In the genomic region with DNA sequence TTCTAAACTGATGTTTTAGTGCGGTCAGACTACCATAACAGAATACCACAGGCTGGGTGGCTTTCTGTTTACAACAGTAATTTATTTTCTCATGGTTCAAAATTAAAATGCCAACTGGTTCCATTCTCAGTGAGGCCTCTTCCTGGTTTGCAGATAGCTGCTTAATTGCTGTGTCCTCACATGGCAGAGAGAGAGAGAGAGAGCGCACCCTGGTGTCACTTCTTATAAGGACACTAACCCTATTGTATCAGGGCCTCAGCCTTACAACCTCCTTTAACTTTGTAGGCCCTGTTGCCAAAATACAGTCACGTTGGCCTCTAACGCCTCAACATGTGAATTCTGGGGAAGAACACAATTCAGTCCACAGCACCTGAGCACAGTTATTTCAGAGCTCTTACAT, we compare ENCODE assay signal across 8 cellular contexts. TPM values are rescaled to one million over a fixed set of nuclear protein-coding genes. Genes with fewer than 3 reads are reported as not detected.
DNase-seq lines count a peak whose midpoint lies in the region; FAIRE-seq and TF ChIP-seq lines count a peak whose summit lies in the region.

No MANE protein-coding gene starts in this region.

- CTCF ChIA-PET in SK-N-SH (lab: Yijun Ruan, JAX) = interaction anchor here (0.6 to 3.1 kb wide), 24 partner anchors 8 to 418 kb away, joined by 3 to 26 read pairs (median 3); no protein-coding TSS in a partner anchor

- H4K20me1 ChIP-seq in SK-N-SH (ENCODE audit: insufficient read depth) (no peaks in the 10 kb centered on the region), keratinocyte (ENCODE audit: control insufficient read depth, extremely low read depth, insufficient read depth, low read length) (no peaks in the 10 kb centered on the region)

- TF ChIP-seq RAD21 in SK-N-SH (IDR thresholded peaks at IDR 0.05; ENCODE audit: low read length) = peak; percentile 62

- WGBS in SK-N-SH (ENCODE audit: low lambda C conversion rate) = 76% methylated on average over 4 of the region's 4 CpGs

- in situ Hi-C loops in G401 (cut with HindIII; ENCODE audit: low sequenced_read_pairs) = no loop called here

- H3K9me3 ChIP-seq in SK-N-SH (no peaks in the 10 kb centered on the region), keratinocyte (ENCODE audit: control insufficient read depth, low read depth, low read length) (no peaks in the 10 kb centered on the region)

- H3K27me3 ChIP-seq in SK-N-SH (ENCODE audit: insufficient read depth) (no peaks in the 10 kb centered on the region), keratinocyte (ENCODE audit: control insufficient read depth, extremely low read depth, insufficient read depth, low read length) (no peaks in the 10 kb centered on the region)

- no peaks in the 10 kb centered on the region for H3K79me2 ChIP-seq in SK-N-SH (ENCODE audit: insufficient read depth)
- no peaks in the 10 kb centered on the region for H3K79me2 ChIP-seq in keratinocyte (ENCODE audit: control insufficient read depth, insufficient read depth, low read length)

- no peaks in the 10 kb centered on the region for H3K9me2 ChIP-seq in SK-N-SH

- H3K4me3 ChIP-seq in SK-N-SH (ENCODE audit: low read depth in 2 of 2, low read length in 1 of 2) (no peak overlapping the region), keratinocyte (ENCODE audit: control insufficient read depth in 2 of 3, extremely low read depth in 1 of 3, insufficient read depth in 2 of 3, low read depth in 1 of 3, low read length in 3 of 3) (no peak overlapping the region)

- no peak overlapping the region for H3K4me2 ChIP-seq in SK-N-SH
- H3K4me2 ChIP-seq in keratinocyte (ENCODE audit: control insufficient read depth, extremely low read depth, insufficient read depth, low read depth, low read length) = no peak overlapping the region

- H3K27ac ChIP-seq in SK-N-SH (ENCODE audit: low read depth in 2 of 2, low read length in 1 of 2) (no peak overlapping the region), keratinocyte (ENCODE audit: control insufficient read depth, insufficient read depth, low read length) (no peak overlapping the region)

- FAIRE-seq in keratinocyte (lab: Jason Lieb, UNC) = peak; percentile 9

- no peak overlapping the region for H2AFZ ChIP-seq in SK-N-SH (ENCODE audit: low read depth)
- no peak overlapping the region for H2AFZ ChIP-seq in keratinocyte (ENCODE audit: control insufficient read depth, low read length)

- TF ChIP-seq CTCF in GM20000 (IDR thresholded peaks at IDR 0.05; ENCODE audit: extremely low read depth, missing control alignments) (no peak), SK-N-SH (IDR thresholded peaks at IDR 0.05) (peak; percentile 41; the same call in 1 of the 2 replicates), keratinocyte (optimal IDR thresholded peaks at IDR 0.05 in 1 of 3, IDR thresholded peaks at IDR 0.05 in 1 of 3, conservative IDR thresholded peaks at IDR 0.05 in 1 of 3; ENCODE audit: extremely low read depth in 1 of 3, insufficient read depth in 2 of 3, low read length in 3 of 3) (peak; percentile 45 to 57 (median 52))

- POLR2A ChIA-PET in SK-N-SH (lab: Yijun Ruan, JAX) = interaction anchor here (0.6 kb wide), 1 partner anchor 38 kb away, joined by 3 read pairs; no protein-coding TSS in a partner anchor

- H3K9ac ChIP-seq in SK-N-SH (no peak overlapping the region), keratinocyte (ENCODE audit: control insufficient read depth, extremely low read depth, insufficient read depth, low read length) (no peak overlapping the region)

- TF ChIP-seq EP300 in SK-N-SH (IDR thresholded peaks at IDR 0.05; ENCODE audit: borderline replicate concordance in 1 of 2, low read depth in 1 of 2, low read length in 1 of 2) = no peak

- DNase-seq in G401 (ENCODE audit: low spot score) (peak; percentile 19), GM20000 (ENCODE audit: low spot score) (peak; percentile 16), HT-29 (ENCODE audit: low spot score) (peak; percentile 72), SK-N-SH (peak; percentile 23), keratinocyte (ENCODE audit: low read depth, low spot score) (peak; percentile 2), cortex of kidney (lab: John Stamatoyannopoulos, UW) (no peak), GM19240 (ENCODE audit: insufficient read length, low spot score) (no peak), C1 segment of cervical spinal cord (lab: John Stamatoyannopoulos, UW) (no peak)

- H3K9me1 ChIP-seq in keratinocyte (ENCODE audit: control insufficient read depth, extremely low read depth, insufficient read depth, low read length) = no peaks in the 10 kb centered on the region

- H3K36me3 ChIP-seq in SK-N-SH (replicated peaks in 1 of 2; ENCODE audit: control insufficient read depth in 1 of 2, insufficient read depth in 2 of 2, low read length in 1 of 2) (no peaks in the 10 kb centered on the region), keratinocyte (ENCODE audit: control insufficient read depth in 2 of 2, extremely low read depth in 1 of 2, insufficient read depth in 2 of 2, low read length in 2 of 2) (no peaks in the 10 kb centered on the region)

- no peaks in the 10 kb centered on the region for H3F3A ChIP-seq in SK-N-SH (replicated peaks; ENCODE audit: insufficient read depth)

- no peaks in the 10 kb centered on the region for H3K4me1 ChIP-seq in SK-N-SH (ENCODE audit: control insufficient read depth in 1 of 2, insufficient read depth in 2 of 2, low read depth in 1 of 2, low read length in 1 of 2)
- H3K4me1 ChIP-seq in keratinocyte (ENCODE audit: control insufficient read depth, extremely low read depth, insufficient read depth, low read length) = no peaks in the 10 kb centered on the region

- dilution Hi-C loops in keratinocyte (cut with MboI; ENCODE audit: extremely low pct_ligation_motif_present, low sequenced_read_pairs) = no loop called here

TF ChIP-seq in SK-N-SH, 30 proteins besides CTCF, POLR2A, EP300 and RAD21:
- TF ChIP-seq POLR2AphosphoS5 (IDR thresholded peaks at IDR 0.05; ENCODE audit: low read depth, low read length) (no peak), SMC3 (IDR thresholded peaks at IDR 0.05; ENCODE audit: low read depth, low read length) (peak; percentile 40; the same call in 1 of the 2 replicates)
TF ChIP-seq in SK-N-SH: peak in this region for 1.

RNA-seq across cellular contexts. Expression of gene ZNF385B, which starts 37.5 kb away (rescaled TPM):
- not detected in 2 replicates for total RNA-seq in G401 (2014; rRNA removed; shearing (Covaris generic))
- not detected in 2 replicates for total RNA-seq in HT-29 (2014; rRNA removed; shearing (Covaris generic))
- polyA plus RNA-seq in SK-N-SH (2012; rRNA removed) (0.15 and 0.16 TPM in 2 replicates), keratinocyte (0.05 to 0.17 TPM (median 0.15 TPM) in 3 replicates)
- polyA plus RNA-seq in SK-N-SH (2012; cell fraction: cytosol; rRNA removed) = 0.12 and 0.13 TPM in 2 replicates
- 0.12 and 0.13 TPM in 2 replicates for polyA plus RNA-seq in SK-N-SH (2012; cell fraction: nucleus; rRNA removed)
- polyA plus RNA-seq in keratinocyte (2011; ENCODE audit: low read depth) = 0.70 TPM
- 0.19 and 0.43 TPM in 2 replicates for polyA plus RNA-seq in keratinocyte (2011; cell fraction: cytosol; rRNA removed)
- 0.17 and 0.52 TPM in 2 replicates for polyA plus RNA-seq in keratinocyte (2011; cell fraction: nucleus; rRNA removed)
- 0.06 and 0.39 TPM in 2 replicates for polyA plus RNA-seq in keratinocyte (2012; ENCODE audit: low replicate concordance)
- polyA minus RNA-seq in keratinocyte = 0.22 TPM in 1 of 3 replicates, not detected in the others
- not detected for polyA minus RNA-seq in keratinocyte (2011; cell fraction: cytosol; rRNA and poly(A)+ RNA removed)
- not detected in 2 replicates for polyA minus RNA-seq in keratinocyte (2011; cell fraction: nucleus; rRNA and poly(A)+ RNA removed)

Comparison
In these comparisons a context has a peak if more than half of its experiments do, and no peak if none do; other contexts are left out.
1. DNase-seq: peak in G401 (single experiment), GM20000 (single experiment), HT-29 (single experiment), SK-N-SH (single experiment) and keratinocyte (single experiment); none in cortex of kidney (single experiment), GM19240 (single experiment) and C1 segment of cervical spinal cord (0 of 14).